In the genomic region with DNA sequence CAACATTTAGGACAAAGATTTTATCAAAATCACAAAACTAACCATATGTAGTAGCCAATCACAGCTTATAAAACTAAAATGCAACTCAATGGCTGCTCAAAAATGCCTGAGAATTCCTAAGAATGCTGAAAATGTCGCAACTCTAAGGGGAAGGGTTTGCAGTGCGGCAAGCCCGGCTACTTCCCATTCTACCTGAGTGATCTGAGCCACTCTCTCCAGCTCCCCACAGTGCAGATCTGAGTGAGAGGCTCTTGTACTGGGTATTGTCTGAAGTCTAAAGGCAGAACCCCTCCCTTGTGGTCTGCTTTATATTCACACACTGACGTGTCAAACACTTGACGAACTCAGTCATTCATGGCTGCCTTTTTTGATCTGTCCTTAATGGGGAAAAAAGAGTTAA, we compare ENCODE assay signal across 28 cellular contexts. TPM values are rescaled to one million over a fixed set of nuclear protein-coding genes. Genes with fewer than 3 reads are reported as not detected.
DNase-seq lines count a peak whose midpoint lies in the region; TF ChIP-seq lines count a peak whose summit lies in the region.
"Had no signal": no experiment of that assay in that cellular context is flagged by ENCODE, and none has a peak within 500 bp of the region (broad histone marks: within the 10 kb centered on the region; RNA-seq: fewer than 3 reads in every experiment).

No MANE protein-coding gene starts in this region.

- H3K9me3 Mint-ChIP-seq in nephron progenitor cell: no peaks in the 10 kb centered on the region
- no peaks in the 10 kb centered on the region for H3K9me3 Mint-ChIP-seq in CD4-positive, alpha-beta memory T cell
- H3K9me3 Mint-ChIP-seq: activated naive CD8-positive, alpha-beta T cell treated with anti-CD3 and anti-CD28 coated beads, Interleukin-2, amount 10 ng/mL, durations not matched to agents 7 days and 5 days; activated T-helper 2 cell treated with anti-CD3 and anti-CD28 coated beads, Interferon-gamma antibody, Interleukin-2, Interleukin-4, amounts not matched to agents 10 μg/mL and 5 μg/mL and 100 μg/mL, durations not matched to agents 14 hours and 24 hours and 36 hours; naive thymus-derived CD8-positive, alpha-beta T cell; stimulated activated effector memory CD8-positive, alpha-beta T cell treated with anti-CD3 and anti-CD28 coated beads, Interleukin-12 subunit alpha, Interleukin-12 subunit beta, amount 100 ng/mL, for 72 hours had no signal

- no peaks in the 10 kb centered on the region for H3K36me3 ChIP-seq in CD4-positive, alpha-beta memory T cell (ENCODE audit: insufficient read depth, low read length)
- H3K36me3 ChIP-seq: brain microvascular endothelial cell, gastrocnemius medialis had no signal

- no peaks in the 10 kb centered on the region for H3K4me1 ChIP-seq in CD4-positive, alpha-beta memory T cell (ENCODE audit: insufficient read depth, low read length)
- H3K4me1 ChIP-seq: esophagus squamous epithelium, gastrocnemius medialis had no signal

- H3K4me3 Mint-ChIP-seq in nephron progenitor cell: no peak overlapping the region
- H3K4me3 Mint-ChIP-seq in CD4-positive, alpha-beta memory T cell: no peak overlapping the region
- H3K4me3 Mint-ChIP-seq: activated naive CD8-positive, alpha-beta T cell treated with anti-CD3 and anti-CD28 coated beads, Interleukin-2, amount 10 ng/mL, durations not matched to agents 7 days and 5 days; naive thymus-derived CD8-positive, alpha-beta T cell; stimulated activated effector memory CD8-positive, alpha-beta T cell treated with anti-CD3 and anti-CD28 coated beads, Interleukin-12 subunit alpha, Interleukin-12 subunit beta, amount 100 ng/mL, for 72 hours had no signal

- no peak overlapping the region for H3K27ac ChIP-seq in CD4-positive, alpha-beta memory T cell (ENCODE audit: low read depth, low read length)
- H3K27ac ChIP-seq: brain microvascular endothelial cell, esophagus squamous epithelium, gastrocnemius medialis, SK-N-MC, skin epidermis, VCaP had no signal

- CTCF ChIA-PET in CD4-positive, alpha-beta memory T cell (lab: Charles Lee; ENCODE audit: partially characterized antibody): no interaction called here

- H3K4me1 Mint-ChIP-seq in nephron progenitor cell: peaks cover 5% of the 10 kb centered on the region
- no peaks in the 10 kb centered on the region for H3K4me1 Mint-ChIP-seq in CD4-positive, alpha-beta memory T cell
- H3K4me1 Mint-ChIP-seq: activated naive CD8-positive, alpha-beta T cell treated with anti-CD3 and anti-CD28 coated beads, Interleukin-2, amount 10 ng/mL, durations not matched to agents 7 days and 5 days; naive thymus-derived CD8-positive, alpha-beta T cell; stimulated activated effector memory CD8-positive, alpha-beta T cell treated with anti-CD3 and anti-CD28 coated beads, Interleukin-12 subunit alpha, Interleukin-12 subunit beta, amount 100 ng/mL, for 72 hours had no signal

- H3K36me3 Mint-ChIP-seq in nephron progenitor cell (ENCODE audit: low read depth): peaks cover 4% of the 10 kb centered on the region
- H3K36me3 Mint-ChIP-seq in CD4-positive, alpha-beta memory T cell: peaks cover 30 to 41% of the 10 kb centered on the region in 2 donors

- H3K9me3 ChIP-seq in CD4-positive, alpha-beta memory T cell (ENCODE audit: control insufficient read depth in 1 of 2, low read length in 2 of 2): no peaks in the 10 kb centered on the region
- H3K9me3 ChIP-seq: Caco-2, esophagus squamous epithelium, gastrocnemius medialis had no signal

- no peak for TF ChIP-seq CTCF in nephron progenitor cell (IDR thresholded peaks at IDR 0.05)

- H3K4me3 ChIP-seq in CD4-positive, alpha-beta memory T cell (ENCODE audit: low read length in 2 of 2): no peak overlapping the region
- H3K4me3 ChIP-seq: esophagus squamous epithelium, gastrocnemius medialis, SK-N-MC, skin epidermis had no signal

- POLR2A ChIA-PET in CD4-positive, alpha-beta memory T cell (lab: Charles Lee; ENCODE audit: partially characterized antibody): no interaction called here

- no peaks in the 10 kb centered on the region for H3K27me3 ChIP-seq in CD4-positive, alpha-beta memory T cell (ENCODE audit: insufficient read depth, low read length)
- H3K27me3 ChIP-seq: brain microvascular endothelial cell, esophagus squamous epithelium, gastrocnemius medialis had no signal

- H3K27ac Mint-ChIP-seq in nephron progenitor cell: no peak overlapping the region
- no peak overlapping the region for H3K27ac Mint-ChIP-seq in CD4-positive, alpha-beta memory T cell
- H3K27ac Mint-ChIP-seq: activated naive CD8-positive, alpha-beta T cell treated with anti-CD3 and anti-CD28 coated beads, Interleukin-2, amount 10 ng/mL, durations not matched to agents 7 days and 5 days; activated T-helper 2 cell treated with anti-CD3 and anti-CD28 coated beads, Interferon-gamma antibody, Interleukin-2, Interleukin-4, amounts not matched to agents 10 μg/mL and 5 μg/mL and 100 μg/mL, durations not matched to agents 14 hours and 24 hours and 36 hours; stimulated activated effector memory CD8-positive, alpha-beta T cell treated with anti-CD3 and anti-CD28 coated beads, Interleukin-12 subunit alpha, Interleukin-12 subunit beta, amount 100 ng/mL, for 72 hours had no signal

- peak; percentile 47 for DNase-seq in NCI-H2107 treated with DMSO at 0.1 percent for 48 hours (lab: John Stamatoyannopoulos, UW; ENCODE audit: unreplicated experiment)
- DNase-seq in NCI-H2107 (lab: John Stamatoyannopoulos, UW): no peak
- peak; percentile 25 for DNase-seq in iPS DF 19.7 (ENCODE audit: low read depth, low spot score)
- DNase-seq in nephron progenitor cell: peak; percentile 5
- DNase-seq in CD4-positive, alpha-beta memory T cell: no peak
- no peak for DNase-seq in activated CD4-positive, alpha-beta T cell treated with anti-CD3 and anti-CD28 coated beads, Interleukin-2, amount 50 U/mL, for 1 hour
- DNase-seq in NCI-H2081 treated with DMSO at 0.1 percent for 48 hours (lab: John Stamatoyannopoulos, UW): no peak
- DNase-seq in dedifferentiated amniotic fluid mesenchymal stem cell (ENCODE audit: extremely low spot score): no peak
- DNase-seq: 8988T; activated naive CD8-positive, alpha-beta T cell treated with anti-CD3 and anti-CD28 coated beads, Interleukin-2, amount 10 ng/mL, durations not matched to agents 7 days and 5 days; AML-193; brain microvascular endothelial cell; DND-41; esophagus squamous epithelium; gastrocnemius medialis; left cardiac atrium; naive thymus-derived CD8-positive, alpha-beta T cell; NCI-H1092; NCI-H2029 treated with DMSO at 0.1 percent for 48 hours; NCI-H524; RPMI8226; stimulated activated CD4-positive, alpha-beta T cell treated with anti-CD3 and anti-CD28 coated beads, Interleukin-2, amount 100 ng/mL, for 24 hours had no signal

- intact Hi-C loops in CD4-positive, alpha-beta memory T cell (cut with micrococcal nuclease): no loop called here

- H3K27me3 Mint-ChIP-seq in nephron progenitor cell (ENCODE audit: low read depth, poor library complexity): no peaks in the 10 kb centered on the region
- no peaks in the 10 kb centered on the region for H3K27me3 Mint-ChIP-seq in CD4-positive, alpha-beta memory T cell
- H3K27me3 Mint-ChIP-seq: activated naive CD8-positive, alpha-beta T cell treated with anti-CD3 and anti-CD28 coated beads, Interleukin-2, amount 10 ng/mL, durations not matched to agents 7 days and 5 days; naive thymus-derived CD8-positive, alpha-beta T cell had no signal

RNA-seq across cellular contexts. Expression of gene RAB11FIP2, which starts 28.9 kb away (rescaled TPM):
- 10 to 100 TPM; 20.0 to 23.5 TPM for total RNA-seq in CD4-positive, alpha-beta memory T cell
- 1 to 10 TPM; 3.1 to 8.8 TPM for polyA plus RNA-seq in CD4-positive, alpha-beta memory T cell

Comparison
In these comparisons a context has a peak if more than half of its experiments do, and no peak if none do; other contexts are left out.
1. DNase-seq: peak in NCI-H2107 treated with DMSO at 0.1 percent for 48 hours (single experiment), iPS DF 19.7 (single experiment) and nephron progenitor cell (single experiment); none in NCI-H2107 (single experiment), CD4-positive, alpha-beta memory T cell (0 of 5), activated CD4-positive, alpha-beta T cell treated with anti-CD3 and anti-CD28 coated beads, Interleukin-2, amount 50 U/mL, for 1 hour (single experiment), NCI-H2081 treated with DMSO at 0.1 percent for 48 hours (single experiment) and dedifferentiated amniotic fluid mesenchymal stem cell (single experiment).